Comparison of ENCODE assay signal across 40 cellular contexts in the genomic region with DNA sequence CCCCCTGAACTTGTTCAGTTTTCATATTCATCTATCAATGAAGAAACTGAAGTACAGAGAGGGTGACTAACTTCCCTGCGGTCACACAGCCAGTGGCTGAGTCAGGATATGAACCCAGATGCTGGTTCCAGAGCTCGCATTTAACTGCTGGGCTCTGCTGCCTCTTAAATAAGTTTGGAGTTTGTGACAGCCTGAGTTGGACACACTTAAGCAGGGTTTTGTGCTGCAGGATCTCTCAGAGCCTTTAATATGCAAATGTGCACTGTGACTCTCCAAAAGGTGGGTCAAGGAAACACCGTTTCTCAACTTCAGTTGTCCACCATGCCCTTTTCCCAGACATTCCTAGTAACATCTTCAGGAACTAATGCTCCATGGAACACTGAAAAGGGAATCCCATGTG.
"Had no signal": no experiment of that assay in that cellular context is flagged by ENCODE, and none has a peak within 500 bp of the region (broad histone marks: within the 10 kb centered on the region; RNA-seq: fewer than 3 reads in every experiment).

No MANE protein-coding gene starts in this region.

- H3K4me3 ChIP-seq: adrenal gland, ascending aorta, body of pancreas, breast epithelium, cardiac muscle cell had no signal

- H3K4me1 ChIP-seq: adrenal gland, ascending aorta, body of pancreas, breast epithelium had no signal

- H3K36me3 Mint-ChIP-seq: activated naive CD4-positive, alpha-beta T cell treated with anti-CD3 and anti-CD28 coated beads, Interleukin-2, amount 10 ng/mL, durations not matched to agents 7 days and 5 days; activated naive CD4-positive, alpha-beta T cell treated with anti-CD3 and anti-CD28 coated beads, Interleukin-2, amount 50 U/mL, for 24 hours; activated naive CD4-positive, alpha-beta T cell treated with anti-CD3 and anti-CD28 coated beads, Interleukin-2, amount 50 U/mL, for 72 hours; activated naive CD8-positive, alpha-beta T cell; activated naive CD8-positive, alpha-beta T cell treated with anti-CD3 and anti-CD28 coated beads for 36 hours; activated naive CD8-positive, alpha-beta T cell treated with anti-CD3 and anti-CD28 coated beads, Interleukin-2, amount 10 ng/mL, durations not matched to agents 7 days and 5 days; brain had no signal

- H3K27ac Mint-ChIP-seq: activated naive CD4-positive, alpha-beta T cell treated with anti-CD3 and anti-CD28 coated beads for 36 hours; activated naive CD4-positive, alpha-beta T cell treated with anti-CD3 and anti-CD28 coated beads, Interleukin-2, amount 10 ng/mL, durations not matched to agents 7 days and 5 days; activated naive CD4-positive, alpha-beta T cell treated with anti-CD3 and anti-CD28 coated beads, Interleukin-2, amount 50 U/mL, for 24 hours; activated naive CD4-positive, alpha-beta T cell treated with anti-CD3 and anti-CD28 coated beads, Interleukin-2, amount 50 U/mL, for 72 hours; activated naive CD8-positive, alpha-beta T cell; activated naive CD8-positive, alpha-beta T cell treated with anti-CD3 and anti-CD28 coated beads for 36 hours; activated naive CD8-positive, alpha-beta T cell treated with anti-CD3 and anti-CD28 coated beads, Interleukin-2, amount 10 ng/mL, durations not matched to agents 7 days and 5 days; activated naive CD8-positive, alpha-beta T cell treated with anti-CD3 and anti-CD28 coated beads, Interleukin-2, amount 50 U/mL, for 24 hours; activated T-cell treated with anti-CD3 and anti-CD28 coated beads, Interleukin-2, amount 50 U/mL, for 24 hours; activated T-cell treated with anti-CD3 and anti-CD28 coated beads, Interleukin-2, amount 50 U/mL, for 72 hours; activated T-helper 1 cell treated with anti-CD3 and anti-CD28 coated beads, Interleukin-12 subunit alpha, Interleukin-12 subunit beta, Interleukin-2, Interleukin-4 antibody, amounts not matched to agents 30 ng/mL and 10 ng/mL and 1 ng/mL, durations not matched to agents 14 hours and 24 hours and 36 hours; activated T-helper 17 cell treated with anti-CD3 and anti-CD28 coated beads, Interleukin-2, amount 50 U/mL, for 72 hours; activated T-helper 2 cell treated with anti-CD3 and anti-CD28 coated beads, Interferon-gamma antibody, Interleukin-2, Interleukin-4, amounts not matched to agents 10 μg/mL and 5 μg/mL and 100 μg/mL, durations not matched to agents 14 hours and 24 hours and 36 hours had no signal

- FAIRE-seq: astrocyte, bronchial epithelial cell had no signal

- H3K4me3 Mint-ChIP-seq: activated naive CD4-positive, alpha-beta T cell treated with anti-CD3 and anti-CD28 coated beads for 36 hours; activated naive CD4-positive, alpha-beta T cell treated with anti-CD3 and anti-CD28 coated beads, Interleukin-2, amount 10 ng/mL, durations not matched to agents 7 days and 5 days; activated naive CD4-positive, alpha-beta T cell treated with anti-CD3 and anti-CD28 coated beads, Interleukin-2, amount 50 U/mL, for 24 hours; activated naive CD8-positive, alpha-beta T cell; activated naive CD8-positive, alpha-beta T cell treated with anti-CD3 and anti-CD28 coated beads for 36 hours; activated naive CD8-positive, alpha-beta T cell treated with anti-CD3 and anti-CD28 coated beads, Interleukin-2, amount 10 ng/mL, durations not matched to agents 7 days and 5 days; activated naive CD8-positive, alpha-beta T cell treated with anti-CD3 and anti-CD28 coated beads, Interleukin-2, amount 50 U/mL, for 24 hours; activated T-cell treated with anti-CD3 and anti-CD28 coated beads, Interleukin-2, amount 50 U/mL, for 24 hours; activated T-cell treated with anti-CD3 and anti-CD28 coated beads, Interleukin-2, amount 50 U/mL, for 4 hours; activated T-cell treated with anti-CD3 and anti-CD28 coated beads, Interleukin-2, amount 50 U/mL, for 72 hours; activated T-helper 1 cell treated with anti-CD3 and anti-CD28 coated beads, Interleukin-12 subunit alpha, Interleukin-12 subunit beta, Interleukin-2, Interleukin-4 antibody, amounts not matched to agents 30 ng/mL and 10 ng/mL and 1 ng/mL, durations not matched to agents 14 hours and 24 hours and 36 hours; activated T-helper 17 cell treated with anti-CD3 and anti-CD28 coated beads, Interleukin-2, amount 50 U/mL, for 72 hours; brain; central memory CD8-positive, alpha-beta T cell had no signal

- H3K9me3 Mint-ChIP-seq: activated naive CD4-positive, alpha-beta T cell treated with anti-CD3 and anti-CD28 coated beads for 36 hours; activated naive CD4-positive, alpha-beta T cell treated with anti-CD3 and anti-CD28 coated beads, Interleukin-2, amount 10 ng/mL, durations not matched to agents 7 days and 5 days; activated naive CD4-positive, alpha-beta T cell treated with anti-CD3 and anti-CD28 coated beads, Interleukin-2, amount 50 U/mL, for 24 hours; activated naive CD4-positive, alpha-beta T cell treated with anti-CD3 and anti-CD28 coated beads, Interleukin-2, amount 50 U/mL, for 72 hours; activated naive CD8-positive, alpha-beta T cell treated with anti-CD3 and anti-CD28 coated beads for 36 hours; activated naive CD8-positive, alpha-beta T cell treated with anti-CD3 and anti-CD28 coated beads, Interleukin-2, amount 10 ng/mL, durations not matched to agents 7 days and 5 days; activated naive CD8-positive, alpha-beta T cell treated with anti-CD3 and anti-CD28 coated beads, Interleukin-2, amount 50 U/mL, for 24 hours; activated T-cell treated with anti-CD3 and anti-CD28 coated beads, Interleukin-2, amount 50 U/mL, for 24 hours; activated T-cell treated with anti-CD3 and anti-CD28 coated beads, Interleukin-2, amount 50 U/mL, for 4 hours; activated T-cell treated with anti-CD3 and anti-CD28 coated beads, Interleukin-2, amount 50 U/mL, for 72 hours; activated T-helper 1 cell treated with anti-CD3 and anti-CD28 coated beads, Interleukin-12 subunit alpha, Interleukin-12 subunit beta, Interleukin-2, Interleukin-4 antibody, amounts not matched to agents 30 ng/mL and 10 ng/mL and 1 ng/mL, durations not matched to agents 14 hours and 24 hours and 36 hours; activated T-helper 17 cell treated with anti-CD3 and anti-CD28 coated beads, Interleukin-2, amount 50 U/mL, for 72 hours; activated T-helper 2 cell treated with anti-CD3 and anti-CD28 coated beads, Interferon-gamma antibody, Interleukin-2, Interleukin-4, amounts not matched to agents 10 μg/mL and 5 μg/mL and 100 μg/mL, durations not matched to agents 14 hours and 24 hours and 36 hours; central memory CD8-positive, alpha-beta T cell had no signal

- ATAC-seq: activated naive CD4-positive, alpha-beta T cell treated with anti-CD3 and anti-CD28 coated beads, Interleukin-2, amount 50 U/mL, for 72 hours; activated naive CD8-positive, alpha-beta T cell treated with anti-CD3 and anti-CD28 coated beads, Interleukin-2, amount 50 U/mL, for 24 hours; activated T-cell treated with anti-CD3 and anti-CD28 coated beads, Interleukin-2, amount 50 U/mL, for 4 hours; activated T-cell treated with anti-CD3 and anti-CD28 coated beads, Interleukin-2, amount 50 U/mL, for 72 hours; activated T-helper 17 cell treated with anti-CD3 and anti-CD28 coated beads, Interleukin-2, amount 50 U/mL, for 72 hours; body of pancreas had no signal

- H3K27ac ChIP-seq: adrenal gland, ascending aorta, body of pancreas, brain microvascular endothelial cell, breast epithelium, cardiac muscle cell had no signal

- H3K36me3 ChIP-seq: adrenal gland, ascending aorta, brain microvascular endothelial cell, breast epithelium, cardiac muscle cell had no signal

- H3K9me3 ChIP-seq: adrenal gland, ascending aorta, body of pancreas, breast epithelium had no signal

- H3K4me1 Mint-ChIP-seq: activated naive CD4-positive, alpha-beta T cell treated with anti-CD3 and anti-CD28 coated beads, Interleukin-2, amount 10 ng/mL, durations not matched to agents 7 days and 5 days; activated naive CD4-positive, alpha-beta T cell treated with anti-CD3 and anti-CD28 coated beads, Interleukin-2, amount 50 U/mL, for 24 hours; activated naive CD8-positive, alpha-beta T cell treated with anti-CD3 and anti-CD28 coated beads for 36 hours; activated naive CD8-positive, alpha-beta T cell treated with anti-CD3 and anti-CD28 coated beads, Interleukin-2, amount 10 ng/mL, durations not matched to agents 7 days and 5 days; activated naive CD8-positive, alpha-beta T cell treated with anti-CD3 and anti-CD28 coated beads, Interleukin-2, amount 50 U/mL, for 24 hours; activated T-helper 17 cell treated with anti-CD3 and anti-CD28 coated beads, Interleukin-2, amount 50 U/mL, for 72 hours; central memory CD8-positive, alpha-beta T cell had no signal

- DNase-seq: activated effector memory CD4-positive, alpha-beta T cell treated with anti-CD3 and anti-CD28 coated beads, Interleukin-2, amount 50 U/mL, for 16 hours; activated effector memory CD4-positive, alpha-beta T cell treated with Interleukin-2 at 50 U/mL for 16 hours; activated gamma-delta T cell; activated gamma-delta T cell treated with Interleukin-2 at 50 U/mL for 16 hours; activated naive CD4-positive, alpha-beta T cell; activated naive CD4-positive, alpha-beta T cell treated with anti-CD3 and anti-CD28 coated beads for 36 hours; activated naive CD4-positive, alpha-beta T cell treated with anti-CD3 and anti-CD28 coated beads, Interleukin-2, amount 10 ng/mL, durations not matched to agents 7 days and 5 days; activated naive CD4-positive, alpha-beta T cell treated with anti-CD3 and anti-CD28 coated beads, Interleukin-2, amount 50 U/mL, for 16 hours; activated naive CD4-positive, alpha-beta T cell treated with Interleukin-2 at 50 U/mL for 16 hours; activated naive CD8-positive, alpha-beta T cell treated with anti-CD3 and anti-CD28 coated beads for 36 hours; activated naive CD8-positive, alpha-beta T cell treated with anti-CD3 and anti-CD28 coated beads, Interleukin-2, amount 10 ng/mL, durations not matched to agents 7 days and 5 days; activated naive CD8-positive, alpha-beta T cell treated with anti-CD3 and anti-CD28 coated beads, Interleukin-2, amount 50 U/mL, for 24 hours; activated T-cell treated with anti-CD3 and anti-CD28 coated beads, Interleukin-2, amount 50 U/mL, for 1 hour; activated T-cell treated with anti-CD3 and anti-CD28 coated beads, Interleukin-2, amount 50 U/mL, for 24 hours; activated T-cell treated with anti-CD3 and anti-CD28 coated beads, Interleukin-2, amount 50 U/mL, for 4 hours; activated T-cell treated with anti-CD3 and anti-CD28 coated beads, Interleukin-2, amount 50 U/mL, for 48 hours; activated T-cell treated with anti-CD3 and anti-CD28 coated beads, Interleukin-2, amount 50 U/mL, for 72 hours; adrenal gland; amniotic stem cell; amygdala; anterior cingulate cortex; aorta; body of pancreas; brain microvascular endothelial cell; caudate nucleus; central memory CD4-positive, alpha-beta T cell; cerebellar nuclear complex had no signal

- H3K27me3 Mint-ChIP-seq: activated naive CD4-positive, alpha-beta T cell treated with anti-CD3 and anti-CD28 coated beads, Interleukin-2, amount 10 ng/mL, durations not matched to agents 7 days and 5 days; activated naive CD8-positive, alpha-beta T cell treated with anti-CD3 and anti-CD28 coated beads, Interleukin-2, amount 10 ng/mL, durations not matched to agents 7 days and 5 days had no signal

- H3K27me3 ChIP-seq: adrenal gland, ascending aorta, body of pancreas, brain microvascular endothelial cell, breast epithelium, cardiac muscle cell had no signal
